In genomic region chrX:68433981-68434299, GRCh38 we compare ENCODE assay signal across 8 cellular contexts. TPM values are rescaled to one million over a fixed set of nuclear protein-coding genes. Genes with fewer than 3 reads are reported as not detected.
DNase-seq lines count a peak whose midpoint lies in the region; ATAC-seq and TF ChIP-seq lines count a peak whose summit lies in the region.

No MANE protein-coding gene starts in this region.

- H3K27ac ChIP-seq in CD4-positive, alpha-beta memory T cell (ENCODE audit: low read depth, low read length): no peak overlapping the region
- H3K27ac ChIP-seq in SK-N-MC (no peak overlapping the region), esophagus squamous epithelium (peak overlapping the region; percentile 76 to 91 (median 87)), parathyroid adenoma (peak overlapping the region; percentile 86)

- H3K9me3 ChIP-seq in CD4-positive, alpha-beta memory T cell (ENCODE audit: control insufficient read depth in 1 of 2, low read length in 2 of 2): no peaks in the 10 kb centered on the region
- H3K9me3 ChIP-seq in SK-N-MC (ENCODE audit: low read depth, low read length): no peaks in the 10 kb centered on the region
- H3K9me3 ChIP-seq in esophagus squamous epithelium: no peaks in the 10 kb centered on the region
- no peaks in the 10 kb centered on the region for H3K9me3 ChIP-seq in parathyroid adenoma (ENCODE audit: control insufficient read depth, low read length)

- peak overlapping the region; percentile 97 for H2AFZ ChIP-seq in parathyroid adenoma

- TF ChIP-seq CTCF in esophagus squamous epithelium (IDR thresholded peaks at IDR 0.05) (no peak), parathyroid adenoma (IDR thresholded peaks at IDR 0.05) (no peak)

- H3K4me3 ChIP-seq in CD4-positive, alpha-beta memory T cell (ENCODE audit: low read length in 2 of 2): peak overlapping the region in 1 of 2 donors; percentile 41
- H3K4me3 ChIP-seq in SK-N-MC (peak overlapping the region; percentile 88), esophagus squamous epithelium (peak overlapping the region; percentile 42 to 68 (median 58)), parathyroid adenoma (ENCODE audit: low read depth, low read length) (peak overlapping the region; percentile 74)

- peaks cover 3 to 7% (median 4%) of the 10 kb centered on the region in 4 donors for H3K4me1 Mint-ChIP-seq in CD4-positive, alpha-beta memory T cell

- peaks cover 4% of the 10 kb centered on the region for H3K27me3 ChIP-seq in CD4-positive, alpha-beta memory T cell (ENCODE audit: insufficient read depth, low read length)
- H3K27me3 ChIP-seq in esophagus squamous epithelium (no peaks in the 10 kb centered on the region), parathyroid adenoma (ENCODE audit: control insufficient read depth, insufficient read depth, low read length) (no peaks in the 10 kb centered on the region)

- no peaks in the 10 kb centered on the region for H3K79me2 ChIP-seq in parathyroid adenoma

- H3K9ac ChIP-seq in SK-N-MC (ENCODE audit: insufficient read length) (peak overlapping the region; percentile 64), parathyroid adenoma (peak overlapping the region; percentile 5)

- H3K4me3 Mint-ChIP-seq in CD4-positive, alpha-beta memory T cell: peak overlapping the region; percentile 73 to 84 (median 82)

- CTCF ChIA-PET in CD4-positive, alpha-beta memory T cell (lab: Charles Lee; ENCODE audit: partially characterized antibody): no interaction called here

- H3K36me3 ChIP-seq in CD4-positive, alpha-beta memory T cell (ENCODE audit: insufficient read depth, low read length): no peaks in the 10 kb centered on the region
- no peaks in the 10 kb centered on the region for H3K36me3 ChIP-seq in SK-N-MC (ENCODE audit: insufficient read depth, low read length)
- peaks cover 0 to 9% (median 0%) of the 10 kb centered on the region in 3 donors for H3K36me3 ChIP-seq in esophagus squamous epithelium
- H3K36me3 ChIP-seq in parathyroid adenoma (ENCODE audit: control insufficient read depth, insufficient read depth, low read length): no peaks in the 10 kb centered on the region

- intact Hi-C loops in CD4-positive, alpha-beta memory T cell (cut with micrococcal nuclease): no loop called here
- intact Hi-C loops in esophagus squamous epithelium (cut with DNase I): no loop called here

- ATAC-seq in HG03565 (IDR thresholded peaks at IDR 0.05; ENCODE audit: unreplicated experiment): no peak

- no peaks in the 10 kb centered on the region for H3K9me3 Mint-ChIP-seq in CD4-positive, alpha-beta memory T cell

- peak overlapping the region; percentile 69 for H3K4me2 ChIP-seq in parathyroid adenoma (ENCODE audit: low read length)

- no peak for DNase-seq in CD4-positive, alpha-beta memory T cell
- no peak for DNase-seq in SK-N-MC (ENCODE audit: low read depth, low spot score)
- no peak for DNase-seq in esophagus squamous epithelium (lab: John Stamatoyannopoulos, UW)
- DNase-seq in NCI-H1417 treated with DMSO at 0.1 percent for 48 hours (lab: John Stamatoyannopoulos, UW): no peak
- DNase-seq in T1000 (lab: John Stamatoyannopoulos, UW): no peak
- DNase-seq in GM19240 (ENCODE audit: insufficient read length, low spot score): no peak

- TF ChIP-seq POLR2A in esophagus squamous epithelium (IDR thresholded peaks at IDR 0.05): peak in 1 of 4 donors; percentile 4

- POLR2A ChIA-PET in CD4-positive, alpha-beta memory T cell (lab: Charles Lee; ENCODE audit: partially characterized antibody): interaction anchor here (1.3 kb wide), 1 partner anchor 9 kb away, joined by 4 read pairs; no protein-coding TSS in a partner anchor

- no peak overlapping the region for H3K27ac Mint-ChIP-seq in CD4-positive, alpha-beta memory T cell

- WGBS in esophagus squamous epithelium, 2 donors: 0 to 25% methylated on average over 2 to 13 of the region's 13 CpGs

- H3K4me1 ChIP-seq in CD4-positive, alpha-beta memory T cell (ENCODE audit: insufficient read depth, low read length): no peaks in the 10 kb centered on the region
- peaks cover 0 to 17% (median 5%) of the 10 kb centered on the region in 3 donors for H3K4me1 ChIP-seq in esophagus squamous epithelium
- H3K4me1 ChIP-seq in parathyroid adenoma: peaks cover 2% of the 10 kb centered on the region

- no peaks in the 10 kb centered on the region for H3K36me3 Mint-ChIP-seq in CD4-positive, alpha-beta memory T cell

- H3K27me3 Mint-ChIP-seq in CD4-positive, alpha-beta memory T cell: peaks cover 18 to 23% of the 10 kb centered on the region in 2 donors

RNA-seq across cellular contexts. Expression of gene OPHN1, which starts 0.6 kb away (rescaled TPM):
- under 1 TPM; 0.23 to 0.44 TPM for total RNA-seq in CD4-positive, alpha-beta memory T cell
- under 1 TPM in 1 of 2 donors, not detected in 1; 0.03 TPM for polyA plus RNA-seq in CD4-positive, alpha-beta memory T cell
- total RNA-seq in esophagus squamous epithelium: 1 to 10 TPM; 2.6 to 6.5 (median 4.4) TPM

Comparison
In these comparisons a context has a peak if more than half of its experiments do, and no peak if none do; other contexts are left out.
1. H3K27ac ChIP-seq: peak in esophagus squamous epithelium (4 of 4) and parathyroid adenoma (single experiment); none in CD4-positive, alpha-beta memory T cell (single experiment) and SK-N-MC (single experiment).